Comparison of ENCODE assay signal across 8 cellular contexts in genomic region chr3:129829640-129830039, GRCh38.
A peak's percentile ranks its signal among the peaks of the same experiment; 100 is the strongest.
DNase-seq lines count a peak whose midpoint lies in the region; ATAC-seq, FAIRE-seq and TF ChIP-seq lines count a peak whose summit lies in the region.

No MANE protein-coding gene starts in this region.

- no peak overlapping the region for H3K4me3 Mint-ChIP-seq in activated CD4-positive, alpha-beta T cell treated with anti-CD3 and anti-CD28 coated beads, Interleukin-2, amount 10 ng/mL, durations not matched to agents 24 days and 14 days

- peak; percentile 86 for TF ChIP-seq CTCF in C4-2B (conservative IDR thresholded peaks at IDR 0.05)
- peak; percentile 29 for TF ChIP-seq CTCF in GM20000 (IDR thresholded peaks at IDR 0.05; ENCODE audit: extremely low read depth, missing control alignments)
- TF ChIP-seq CTCF in omental fat pad (IDR thresholded peaks at IDR 0.05), result no peak

- H3K27me3 Mint-ChIP-seq in activated CD4-positive, alpha-beta T cell treated with anti-CD3 and anti-CD28 coated beads, Interleukin-2, amount 10 ng/mL, durations not matched to agents 24 days and 14 days, result no peaks in the 10 kb centered on the region

- no peak overlapping the region for H3K27ac Mint-ChIP-seq in activated CD4-positive, alpha-beta T cell treated with anti-CD3 and anti-CD28 coated beads, Interleukin-2, amount 10 ng/mL, durations not matched to agents 24 days and 14 days

- peaks cover 21% of the 10 kb centered on the region for H3K4me1 Mint-ChIP-seq in activated CD4-positive, alpha-beta T cell treated with anti-CD3 and anti-CD28 coated beads, Interleukin-2, amount 10 ng/mL, durations not matched to agents 24 days and 14 days

- H3K36me3 Mint-ChIP-seq in activated CD4-positive, alpha-beta T cell treated with anti-CD3 and anti-CD28 coated beads, Interleukin-2, amount 10 ng/mL, durations not matched to agents 24 days and 14 days (ENCODE audit: low read depth), result peaks cover 1% of the 10 kb centered on the region

- peak; percentile 66 for ATAC-seq in omental fat pad (ENCODE audit: low FRiP score)
- no peak for ATAC-seq in GM19023 (IDR thresholded peaks at IDR 0.05; ENCODE audit: unreplicated experiment)
- no peak for ATAC-seq in HG03469 (IDR thresholded peaks at IDR 0.05; ENCODE audit: unreplicated experiment)

- peak; percentile 97 for FAIRE-seq in frontal cortex (lab: Jason Lieb, UNC)

- H3K9me3 Mint-ChIP-seq in activated CD4-positive, alpha-beta T cell treated with anti-CD3 and anti-CD28 coated beads, Interleukin-2, amount 10 ng/mL, durations not matched to agents 24 days and 14 days, result no peaks in the 10 kb centered on the region

- intact Hi-C loops in activated CD4-positive, alpha-beta T cell treated with anti-CD3 and anti-CD28 coated beads, Interleukin-2, amount 10 ng/mL, durations not matched to agents 24 days and 14 days (cut with micrococcal nuclease), result loop anchor here (1.0 to 5.0 kb wide), 4 partner anchors 63 to 752 kb away; partner anchors contain the start of gene TMCC1

- H3K27ac ChIP-seq in C4-2B, result no peak overlapping the region

- peak; percentile 24 for DNase-seq in GM20000 (ENCODE audit: low spot score)
- peak; percentile 15 for DNase-seq in NCI-H2227 treated with DMSO at 0.1 percent for 48 hours (lab: John Stamatoyannopoulos, UW)
- DNase-seq in activated CD4-positive, alpha-beta T cell treated with anti-CD3 and anti-CD28 coated beads, Interleukin-2, amount 10 ng/mL, durations not matched to agents 24 days and 14 days, result peak; percentile 73
- peak; percentile 13 to 29 for DNase-seq in frontal cortex (ENCODE audit: low spot score in 2 of 2)
- no peak for DNase-seq in omental fat pad (ENCODE audit: low spot score)

Comparison
In these comparisons a context has a peak if more than half of its experiments do, and no peak if none do; other contexts are left out.
1. CTCF ChIP-seq: peak in C4-2B (single experiment) and GM20000 (single experiment); none in omental fat pad (0 of 3).